8 cellular contexts compared by ENCODE assay signal in genomic region chr7:40134428-40135423, GRCh38. TPM values are rescaled to one million over a fixed set of nuclear protein-coding genes. Genes with fewer than 3 reads are reported as not detected.
A peak's percentile ranks its signal among the peaks of the same experiment; 100 is the strongest.
DNase-seq lines count a peak whose midpoint lies in the region; ATAC-seq and TF ChIP-seq lines count a peak whose summit lies in the region.

TSS of gene MPLKIP (minus strand) at chr7:40134622. CDS start at chr7:40134567, 55 bp downstream.
TSS of gene SUGCT (plus strand) at chr7:40135005.

- H3K27ac Mint-ChIP-seq in T-cell: peak within 1 kb of the TSS; percentile 96 to 99

- CTCF ChIA-PET in T-cell (lab: Charles Lee): interaction anchor here in 1 of 2 donors (0.6 kb wide), 1 partner anchor 36 kb away, joined by 3 read pairs; no protein-coding TSS in a partner anchor

- H3K4me3 ChIP-seq in prostate gland: peak within 1 kb of the TSS; percentile 65 to 81
- peak within 1 kb of the TSS; percentile 97 for H3K4me3 ChIP-seq in urinary bladder (ENCODE audit: low read depth, low read length)

- POLR2A ChIA-PET in T-cell (lab: Charles Lee): interaction anchor here in 1 of 2 donors (0.6 to 0.7 kb wide), 2 partner anchors 36 to 402 kb away, joined by 3 read pairs; no protein-coding TSS in a partner anchor

- H3K4me3 Mint-ChIP-seq in T-cell: peak within 1 kb of the TSS; percentile 90 to 97 (median 95)

- TF ChIP-seq POLR2A in prostate gland (IDR thresholded peaks at IDR 0.05): peak; percentile 11

- H3K36me3 Mint-ChIP-seq in T-cell: no peaks in the 10 kb centered on the region

- peak within 1 kb of the TSS; percentile 88 to 94 for H3K27ac ChIP-seq in prostate gland
- H3K27ac ChIP-seq in urinary bladder (ENCODE audit: low read depth): peak within 1 kb of the TSS; percentile 86

- H3K4me1 ChIP-seq in prostate gland (replicated peaks) (peaks cover 10% of the 10 kb centered on the region), urinary bladder (ENCODE audit: insufficient read depth) (no peaks in the 10 kb centered on the region)

- H3K9me3 ChIP-seq in prostate gland: no peaks in the 10 kb centered on the region

- TF ChIP-seq CTCF in GM13977 (IDR thresholded peaks at IDR 0.05; ENCODE audit: extremely low read depth, insufficient read depth, missing control alignments) (peak; percentile 95), prostate gland (IDR thresholded peaks at IDR 0.05) (peak; percentile 95 to 97 (median 96))

- peaks cover 0 to 5% of the 10 kb centered on the region in 2 donors for H3K27me3 Mint-ChIP-seq in T-cell

- in situ Hi-C loops in GM13977 (cut with MboI; ENCODE audit: low pct_unique_long_range_greater_than_20kb, low sequenced_read_pairs, unreplicated experiment): no loop called here

- intact Hi-C loops in left ventricle myocardium superior (cut with micrococcal nuclease) (no loop called here), prostate gland (cut with DNase I) (loop anchor here (2.0 kb wide), 1 partner anchor 186 kb away; no protein-coding TSS in a partner anchor)

- peak; percentile 95 for DNase-seq in GM13977 (ENCODE audit: low spot score)
- peak; percentile 73 for DNase-seq in NCI-H1436 (lab: John Stamatoyannopoulos, UW)
- peak; percentile 65 to 91 (median 82) for DNase-seq in T-cell
- DNase-seq in amniotic stem cell (lab: John Stamatoyannopoulos, UW): peak; percentile 68
- peak; percentile 89 for DNase-seq in left ventricle myocardium superior
- DNase-seq in prostate gland (ENCODE audit: low spot score): peak; percentile 76

- H3K27me3 ChIP-seq in prostate gland (replicated peaks; ENCODE audit: insufficient read depth): no peaks in the 10 kb centered on the region

- H3K36me3 ChIP-seq in prostate gland (no peaks in the 10 kb centered on the region), urinary bladder (ENCODE audit: insufficient read depth) (no peaks in the 10 kb centered on the region)

- ATAC-seq in HG02852 (IDR thresholded peaks at IDR 0.05; ENCODE audit: unreplicated experiment) (peak; percentile 89), T-cell (replicated peaks in 1 of 4) (peak; percentile 88 to 95 (median 90)), left ventricle myocardium superior (peak; percentile 97)

- H3K9me3 Mint-ChIP-seq in T-cell: no peaks in the 10 kb centered on the region

- under 1% methylated on average over 79 of the region's 90 CpGs for WGBS in prostate gland
- under 1% methylated on average over 90 of the region's 90 CpGs for WGBS in urinary bladder

- peaks cover 42 to 43% (median 43%) of the 10 kb centered on the region in 3 donors for H3K4me1 Mint-ChIP-seq in T-cell

RNA-seq across cellular contexts. Expression of gene MPLKIP, which starts in this region (rescaled TPM):
- 10 to 100 TPM; 16.6 to 39.0 (median 33.8) TPM for total RNA-seq in T-cell
- 15.4 TPM for total RNA-seq in left ventricle myocardium superior
- total RNA-seq in prostate gland: 10 to 100 TPM; 56.7 to 67.3 TPM
- total RNA-seq in urinary bladder: 10.3 TPM
- 37.1 TPM for polyA plus RNA-seq in urinary bladder

RNA-seq across cellular contexts. Expression of gene SUGCT, which starts in this region (rescaled TPM):
- total RNA-seq in T-cell (1 to 10 TPM; 1.3 to 3.1 (median 2.3) TPM), left ventricle myocardium superior (6.8 TPM), prostate gland (1 to 10 TPM; 2.2 to 3.2 TPM), urinary bladder (8.3 TPM)
- 3.3 TPM for polyA plus RNA-seq in urinary bladder

Comparison
In these comparisons a context has a peak if more than half of its experiments do, and no peak if none do; other contexts are left out.
1. Peak in every context shown above with its lines: DNase-seq, ATAC-seq, H3K4me3 ChIP-seq and H3K27ac ChIP-seq.